16 cellular contexts compared by ENCODE assay signal in the genomic region with DNA sequence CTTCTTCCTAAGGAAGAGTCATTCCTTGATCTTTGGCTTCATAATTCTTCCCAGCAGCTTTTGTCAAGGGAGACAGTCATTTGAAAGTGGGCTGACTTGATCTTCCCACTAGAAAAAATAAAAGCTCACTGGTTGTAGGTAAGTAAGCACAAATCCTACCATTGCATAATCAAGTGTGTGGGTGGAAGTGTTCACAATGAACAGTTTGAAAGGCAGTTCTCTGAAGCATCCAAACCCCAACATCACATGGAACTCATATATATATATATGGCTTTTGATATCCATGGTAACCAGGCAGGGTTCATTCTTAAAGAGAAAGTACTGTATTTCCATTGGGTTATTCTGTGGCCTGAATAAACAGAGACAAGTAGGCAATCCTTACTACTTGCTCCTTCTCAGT. TPM values are rescaled to one million over a fixed set of nuclear protein-coding genes. Genes with fewer than 3 reads are reported as not detected.
A peak's percentile ranks its signal among the peaks of the same experiment; 100 is the strongest.
DNase-seq lines count a peak whose midpoint lies in the region; ATAC-seq and TF ChIP-seq lines count a peak whose summit lies in the region.
"Had no signal": no experiment of that assay in that cellular context is flagged by ENCODE, and none has a peak within 500 bp of the region (broad histone marks: within the 10 kb centered on the region; RNA-seq: fewer than 3 reads in every experiment).

No MANE protein-coding gene starts in this region.

- H3K36me3 ChIP-seq in sigmoid colon: peaks cover 0 to 82% (median 20%) of the 10 kb centered on the region in 4 donors
- H3K36me3 ChIP-seq in adrenal gland (replicated peaks in 1 of 2): peaks cover 0 to 32% of the 10 kb centered on the region in 2 donors

- H3K9me3 ChIP-seq in sigmoid colon (no peaks in the 10 kb centered on the region), adrenal gland (replicated peaks in 1 of 3) (no peaks in the 10 kb centered on the region)

- H3K27ac ChIP-seq in epithelial cell of prostate (no peak overlapping the region), sigmoid colon (no peak overlapping the region), adrenal gland (no peak overlapping the region)

- intact Hi-C loops in sigmoid colon (cut with DNase I): no loop called here
- intact Hi-C loops in adrenal gland (cut with DNase I): no loop called here

- ATAC-seq in HG02759 (IDR thresholded peaks at IDR 0.05; ENCODE audit: unreplicated experiment): no peak

- H3K27me3 ChIP-seq in sigmoid colon: no peaks in the 10 kb centered on the region
- H3K27me3 ChIP-seq in adrenal gland: no peaks in the 10 kb centered on the region

- TF ChIP-seq EP300 in sigmoid colon (IDR thresholded peaks at IDR 0.05): no peak

- peak; percentile 15 for DNase-seq in GM03348 (ENCODE audit: low spot score)
- DNase-seq in NCI-H69 (lab: John Stamatoyannopoulos, UW): peak; percentile 39
- DNase-seq in epithelial cell of prostate (ENCODE audit: low read depth, low spot score): peak; percentile 33
- peak; percentile 83 for DNase-seq in putamen (ENCODE audit: low spot score)
- no peak for DNase-seq in sigmoid colon
- DNase-seq in adrenal gland: no peak
- DNase-seq in NCI-H82 (lab: John Stamatoyannopoulos, UW): no peak
- DNase-seq: activated CD4-positive, CD25-positive, alpha-beta regulatory T cell treated with anti-CD3 and anti-CD28 coated beads, Interleukin-2, amount 50 U/mL, for 72 hours; CD4-positive, CD25-positive, alpha-beta regulatory T cell; cortex of kidney; Kasumi-1; NCI-H2081 treated with DMSO at 0.1 percent for 48 hours; NK-92 treated with Interleukin-12 subunit alpha and Interleukin-12 subunit beta, amount 100 ng/mL, for 24 hours; stimulated activated CD4-positive, alpha-beta T cell treated with anti-CD3 and anti-CD28 coated beads, Interleukin-4, amount 100 ng/mL, for 24 hours; stimulated activated naive CD4-positive, alpha-beta T cell had no signal

- H3K4me3 ChIP-seq in sigmoid colon (no peak overlapping the region), adrenal gland (no peak overlapping the region)

- TF ChIP-seq CTCF in sigmoid colon (IDR thresholded peaks at IDR 0.05): no peak
- no peak for TF ChIP-seq CTCF in adrenal gland (IDR thresholded peaks at IDR 0.05)

- H3K4me1 ChIP-seq in sigmoid colon (peaks cover 0 to 2% (median 0%) of the 10 kb centered on the region in 4 donors), adrenal gland (replicated peaks in 1 of 2) (peaks cover 0 to 1% of the 10 kb centered on the region in 2 donors)

- TF ChIP-seq POLR2A in sigmoid colon (IDR thresholded peaks at IDR 0.05) (no peak), adrenal gland (IDR thresholded peaks at IDR 0.05) (no peak)

RNA-seq across cellular contexts. Expression of a gene that starts 51.6 kb away (rescaled TPM):
- 10 to 100 TPM; 18.5 to 23.2 (median 21.0) TPM for total RNA-seq in sigmoid colon
- 10 to 100 TPM; 17.4 to 22.8 (median 18.5) TPM for polyA plus RNA-seq in sigmoid colon
- 10 to 100 TPM; 13.9 to 29.7 (median 22.1) TPM for total RNA-seq in adrenal gland
- polyA plus RNA-seq in adrenal gland: 10 to 100 TPM; 13.9 to 23.1 (median 16.7) TPM

Comparison
In these comparisons a context has a peak if more than half of its experiments do, and no peak if none do; other contexts are left out.
1. DNase-seq: peak in GM03348 (single experiment), NCI-H69 (single experiment), epithelial cell of prostate (single experiment) and putamen (single experiment); none in sigmoid colon (single experiment), adrenal gland (0 of 7) and NCI-H82 (single experiment).